Comparison of ENCODE assay signal across 14 cellular contexts in the genomic region with DNA sequence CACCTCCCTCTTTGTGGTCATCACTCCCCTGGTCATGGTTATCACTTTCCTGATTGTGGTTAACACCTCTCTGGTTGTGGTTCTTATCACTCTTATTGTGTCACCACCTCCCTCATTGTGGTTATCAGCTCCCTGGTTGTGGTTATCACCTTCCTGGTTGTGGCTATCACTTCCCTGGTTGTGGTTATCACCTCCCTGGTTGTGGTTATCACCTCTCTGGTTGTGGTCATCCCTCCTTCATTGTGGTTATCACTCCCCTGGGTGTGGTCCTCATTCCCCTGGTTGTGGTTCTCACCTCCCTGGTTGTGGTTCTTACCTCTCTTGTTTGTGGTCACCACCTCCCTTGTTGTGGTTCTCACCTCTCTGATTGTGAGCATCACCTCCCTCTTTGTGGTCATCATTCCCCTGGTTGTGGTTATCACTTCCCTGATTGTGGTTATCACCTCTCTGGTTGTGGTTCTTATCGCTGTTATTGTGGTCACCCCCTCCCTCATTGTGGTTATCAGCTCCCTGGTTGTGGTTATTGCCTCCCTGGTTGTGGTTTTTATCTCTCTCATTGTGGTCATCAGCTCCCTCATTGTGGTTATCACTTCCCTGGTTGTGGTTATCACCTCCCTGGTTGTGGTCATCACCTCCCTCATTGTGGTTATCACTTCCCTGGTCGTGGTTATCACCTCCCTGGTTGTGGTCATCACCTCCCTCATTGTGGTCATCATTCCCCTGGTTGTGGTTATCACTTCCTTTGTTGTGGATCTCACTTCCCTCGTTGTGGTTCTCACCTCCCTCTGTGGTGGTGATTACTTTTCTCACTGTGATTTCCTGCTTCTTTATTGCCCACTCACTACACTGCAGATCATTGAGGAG.
A peak's percentile ranks its signal among the peaks of the same experiment; 100 is the strongest.
DNase-seq lines count a peak whose midpoint lies in the region; ATAC-seq and TF ChIP-seq lines count a peak whose summit lies in the region.
"Had no signal": no experiment of that assay in that cellular context is flagged by ENCODE, and none has a peak within 500 bp of the region (broad histone marks: within the 10 kb centered on the region; RNA-seq: fewer than 3 reads in every experiment).

No MANE protein-coding gene starts in this region.

- H3K27me3 ChIP-seq in mesendoderm (ENCODE audit: insufficient read depth, low read length, poor library complexity), result no peaks in the 10 kb centered on the region
- H3K27me3 ChIP-seq: SJSA1 had no signal

- H3K56ac ChIP-seq in mesendoderm (ENCODE audit: low read length), result no peak overlapping the region

- no peak overlapping the region for H4K5ac ChIP-seq in mesendoderm (ENCODE audit: low read length)

- peak overlapping the region; percentile 61 for H3K27ac Mint-ChIP-seq in activated CD4-positive, alpha-beta memory T cell treated with anti-CD3 and anti-CD28 coated beads, Interleukin-2, amount 10 ng/mL, durations not matched to agents 7 days and 5 days

- H3K23ac ChIP-seq in mesendoderm (ENCODE audit: low read length), result no peak overlapping the region

- H3K36me3 ChIP-seq in mesendoderm (ENCODE audit: control insufficient read depth, insufficient read depth, low read length), result no peaks in the 10 kb centered on the region
- H3K36me3 ChIP-seq: SJSA1 had no signal

- TF ChIP-seq CTCF in GM12865 (IDR thresholded peaks at IDR 0.05; ENCODE audit: insufficient read depth, low read depth, low read length, missing control alignments), result no peak

- H3K9me3 Mint-ChIP-seq in activated CD4-positive, alpha-beta memory T cell treated with anti-CD3 and anti-CD28 coated beads, Interleukin-2, amount 10 ng/mL, durations not matched to agents 7 days and 5 days, result peaks cover 19% of the 10 kb centered on the region

- H3K4ac ChIP-seq in mesendoderm (ENCODE audit: low read depth, low read length), result no peak overlapping the region

- DNase-seq in NK-92 treated with Interleukin-12 subunit alpha and Interleukin-12 subunit beta, amount 100 ng/mL, for 24 hours (lab: John Stamatoyannopoulos, UW), result peak; percentile 28
- DNase-seq in NK-92 (lab: John Stamatoyannopoulos, UW; ENCODE audit: unreplicated experiment) (no peak), GM12865 (ENCODE audit: low read depth) (peak; percentile 28), mesendoderm (peak; percentile 56), NCI-H82 (lab: John Stamatoyannopoulos, UW) (no peak), COLO668 (lab: John Stamatoyannopoulos, UW; ENCODE audit: unreplicated experiment) (no peak)
- peak; percentile 18 for DNase-seq in activated CD4-positive, alpha-beta memory T cell treated with anti-CD3 and anti-CD28 coated beads, Interleukin-2, amount 10 ng/mL, durations not matched to agents 7 days and 5 days
- DNase-seq: Karpas-422, NCI-H1694, NCI-H446 had no signal

- no peak overlapping the region for H3K18ac ChIP-seq in mesendoderm (ENCODE audit: low read length)

- CTCF ChIA-PET in activated CD4-positive, alpha-beta memory T cell treated with anti-CD3 and anti-CD28 coated beads, Interleukin-2, amount 10 ng/mL, durations not matched to agents 7 days and 5 days (lab: Charles Lee), result no interaction called here

- POLR2A ChIA-PET in activated CD4-positive, alpha-beta memory T cell treated with anti-CD3 and anti-CD28 coated beads, Interleukin-2, amount 10 ng/mL, durations not matched to agents 7 days and 5 days (lab: Charles Lee), result no interaction called here

- peak overlapping the region; percentile 41 for H3K4me3 Mint-ChIP-seq in activated CD4-positive, alpha-beta memory T cell treated with anti-CD3 and anti-CD28 coated beads, Interleukin-2, amount 10 ng/mL, durations not matched to agents 7 days and 5 days

- H2BK5ac ChIP-seq in mesendoderm (ENCODE audit: low read length), result no peak overlapping the region

- H2AK5ac ChIP-seq in mesendoderm (ENCODE audit: low read length), result no peak overlapping the region

- no peaks in the 10 kb centered on the region for H3K4me1 Mint-ChIP-seq in activated CD4-positive, alpha-beta memory T cell treated with anti-CD3 and anti-CD28 coated beads, Interleukin-2, amount 10 ng/mL, durations not matched to agents 7 days and 5 days

- H3K4me2 ChIP-seq in mesendoderm (ENCODE audit: low read length), result no peak overlapping the region

- H2BK15ac ChIP-seq in mesendoderm (replicated peaks; ENCODE audit: low read depth), result no peak overlapping the region

- H3K79me2 ChIP-seq in mesendoderm (ENCODE audit: control insufficient read depth, insufficient read depth, low read length), result no peaks in the 10 kb centered on the region

- ATAC-seq in HG02981 (IDR thresholded peaks at IDR 0.05; ENCODE audit: unreplicated experiment), result no peak

- no peak overlapping the region for H4K8ac ChIP-seq in mesendoderm (ENCODE audit: low read depth, low read length)

- H3K79me1 ChIP-seq in mesendoderm (ENCODE audit: low read length), result no peaks in the 10 kb centered on the region

- H2BK120ac ChIP-seq in mesendoderm (ENCODE audit: low read depth, low read length), result no peak overlapping the region

- WGBS in mesendoderm (ENCODE audit: extremely low coverage, insufficient coverage, low lambda C conversion rate), result no CpG with 5 or more reads among the region's 3 CpGs

- H3K27me3 Mint-ChIP-seq in activated CD4-positive, alpha-beta memory T cell treated with anti-CD3 and anti-CD28 coated beads, Interleukin-2, amount 10 ng/mL, durations not matched to agents 7 days and 5 days, result peaks cover 3% of the 10 kb centered on the region

- peaks cover 7% of the 10 kb centered on the region for H3K36me3 Mint-ChIP-seq in activated CD4-positive, alpha-beta memory T cell treated with anti-CD3 and anti-CD28 coated beads, Interleukin-2, amount 10 ng/mL, durations not matched to agents 7 days and 5 days (ENCODE audit: low read depth)

- no peak overlapping the region for H3K27ac ChIP-seq in mesendoderm (ENCODE audit: low read depth, low read length)
- H3K27ac ChIP-seq: 22Rv1, C4-2B, SJSA1 had no signal

- no peak overlapping the region for H3K4me3 ChIP-seq in GM12865 (ENCODE audit: low read depth, low read length)
- H3K4me3 ChIP-seq in mesendoderm (ENCODE audit: low read length), result no peak overlapping the region
- H3K4me3 ChIP-seq: SJSA1 had no signal

- H3K9ac ChIP-seq in mesendoderm (ENCODE audit: low read length), result no peak overlapping the region

- no peaks in the 10 kb centered on the region for H3K4me1 ChIP-seq in mesendoderm (ENCODE audit: control insufficient read depth, low read depth, low read length)
- H3K4me1 ChIP-seq: SJSA1 had no signal

Comparison
In these comparisons a context has a peak if more than half of its experiments do, and no peak if none do; other contexts are left out.
1. DNase-seq: peak in NK-92 treated with Interleukin-12 subunit alpha and Interleukin-12 subunit beta, amount 100 ng/mL, for 24 hours (single experiment), GM12865 (single experiment), activated CD4-positive, alpha-beta memory T cell treated with anti-CD3 and anti-CD28 coated beads, Interleukin-2, amount 10 ng/mL, durations not matched to agents 7 days and 5 days (single experiment) and mesendoderm (single experiment); none in NK-92 (single experiment), NCI-H82 (single experiment) and COLO668 (single experiment).